In genomic region chr2:38776531-38776930, GRCh38 we compare ENCODE assay signal across 23 cellular contexts. TPM values are rescaled to one million over a fixed set of nuclear protein-coding genes. Genes with fewer than 3 reads are reported as not detected.
DNase-seq lines count a peak whose midpoint lies in the region; ATAC-seq lines count a peak whose summit lies in the region.
"Had no signal": no experiment of that assay in that cellular context is flagged by ENCODE, and none has a peak within 500 bp of the region (broad histone marks: within the 10 kb centered on the region; RNA-seq: fewer than 3 reads in every experiment).

No MANE protein-coding gene starts in this region.

- CTCF ChIA-PET in activated CD4-positive, alpha-beta T cell treated with anti-CD3 and anti-CD28 coated beads, Interleukin-2, amount 10 ng/mL, durations not matched to agents 7 days and 5 days (lab: Charles Lee), result no interaction called here
- CTCF ChIA-PET in activated CD4-positive, alpha-beta T cell treated with anti-CD3 and anti-CD28 coated beads for 36 hours (lab: Charles Lee), result interaction anchor here (0.6 to 0.9 kb wide), 3 partner anchors 10 to 195 kb away, joined by 3 to 5 read pairs (median 3); no protein-coding TSS in a partner anchor

- peaks cover 13% of the 10 kb centered on the region for H3K4me1 ChIP-seq in CD4-positive, CD25-positive, alpha-beta regulatory T cell (ENCODE audit: control insufficient read depth, insufficient read depth, low read length, poor library complexity, severe bottlenecking)
- H3K4me1 ChIP-seq: colonic mucosa had no signal

- peaks cover 13% of the 10 kb centered on the region for H3K27me3 Mint-ChIP-seq in activated CD4-positive, alpha-beta T cell treated with anti-CD3 and anti-CD28 coated beads, Interleukin-2, amount 10 ng/mL, durations not matched to agents 7 days and 5 days
- H3K27me3 Mint-ChIP-seq in activated CD4-positive, alpha-beta T cell treated with anti-CD3 and anti-CD28 coated beads for 36 hours, result peaks cover 13% of the 10 kb centered on the region
- peaks cover 31% of the 10 kb centered on the region for H3K27me3 Mint-ChIP-seq in CD4-positive, CD25-positive, alpha-beta regulatory T cell
- H3K27me3 Mint-ChIP-seq in activated T-helper 2 cell treated with anti-CD3 and anti-CD28 coated beads, Interferon-gamma antibody, Interleukin-2, Interleukin-4, amounts not matched to agents 10 μg/mL and 5 μg/mL and 100 μg/mL, durations not matched to agents 14 hours and 24 hours and 36 hours (ENCODE audit: low read depth), result peaks cover 16% of the 10 kb centered on the region
- peaks cover 18 to 21% of the 10 kb centered on the region in 2 donors for H3K27me3 Mint-ChIP-seq in natural killer cell treated with Interleukin-12 subunit alpha and Interleukin-12 subunit beta and Interleukin-15 and Interleukin-18, amount 100 ng/mL, for 72 hours

- peaks cover 11% of the 10 kb centered on the region for H3K36me3 Mint-ChIP-seq in activated CD4-positive, alpha-beta T cell treated with anti-CD3 and anti-CD28 coated beads, Interleukin-2, amount 10 ng/mL, durations not matched to agents 7 days and 5 days (ENCODE audit: low read depth)
- peaks cover 16% of the 10 kb centered on the region for H3K36me3 Mint-ChIP-seq in activated CD4-positive, alpha-beta T cell treated with anti-CD3 and anti-CD28 coated beads for 36 hours (ENCODE audit: low read depth)
- H3K36me3 Mint-ChIP-seq in CD4-positive, CD25-positive, alpha-beta regulatory T cell, result peaks cover 3% of the 10 kb centered on the region
- H3K36me3 Mint-ChIP-seq in activated T-helper 2 cell treated with anti-CD3 and anti-CD28 coated beads, Interferon-gamma antibody, Interleukin-2, Interleukin-4, amounts not matched to agents 10 μg/mL and 5 μg/mL and 100 μg/mL, durations not matched to agents 14 hours and 24 hours and 36 hours (ENCODE audit: low read depth), result peaks cover 8% of the 10 kb centered on the region
- H3K36me3 Mint-ChIP-seq in natural killer cell treated with Interleukin-12 subunit alpha and Interleukin-12 subunit beta and Interleukin-15 and Interleukin-18, amount 100 ng/mL, for 72 hours, result peaks cover 4% of the 10 kb centered on the region

- H3K9me3 ChIP-seq in CD4-positive, CD25-positive, alpha-beta regulatory T cell (ENCODE audit: control insufficient read depth in 2 of 2, low read length in 2 of 2), result no peaks in the 10 kb centered on the region
- H3K9me3 ChIP-seq: body of pancreas, colonic mucosa, heart right ventricle, tibial nerve had no signal

- no peak overlapping the region for H3K27ac Mint-ChIP-seq in activated CD4-positive, alpha-beta T cell treated with anti-CD3 and anti-CD28 coated beads, Interleukin-2, amount 10 ng/mL, durations not matched to agents 7 days and 5 days
- no peak overlapping the region for H3K27ac Mint-ChIP-seq in activated CD4-positive, alpha-beta T cell treated with anti-CD3 and anti-CD28 coated beads for 36 hours
- H3K27ac Mint-ChIP-seq in CD4-positive, CD25-positive, alpha-beta regulatory T cell, result no peak overlapping the region
- no peak overlapping the region for H3K27ac Mint-ChIP-seq in activated T-helper 2 cell treated with anti-CD3 and anti-CD28 coated beads, Interferon-gamma antibody, Interleukin-2, Interleukin-4, amounts not matched to agents 10 μg/mL and 5 μg/mL and 100 μg/mL, durations not matched to agents 14 hours and 24 hours and 36 hours
- H3K27ac Mint-ChIP-seq in natural killer cell treated with Interleukin-12 subunit alpha and Interleukin-12 subunit beta and Interleukin-15 and Interleukin-18, amount 100 ng/mL, for 72 hours, result no peak overlapping the region
- H3K27ac Mint-ChIP-seq: endodermal cell had no signal

- H3K4me1 Mint-ChIP-seq in activated CD4-positive, alpha-beta T cell treated with anti-CD3 and anti-CD28 coated beads, Interleukin-2, amount 10 ng/mL, durations not matched to agents 7 days and 5 days, result peaks cover 20% of the 10 kb centered on the region
- H3K4me1 Mint-ChIP-seq in activated CD4-positive, alpha-beta T cell treated with anti-CD3 and anti-CD28 coated beads for 36 hours, result peaks cover 4% of the 10 kb centered on the region
- peaks cover 6 to 23% (median 17%) of the 10 kb centered on the region in 4 donors for H3K4me1 Mint-ChIP-seq in CD4-positive, CD25-positive, alpha-beta regulatory T cell
- H3K4me1 Mint-ChIP-seq in activated T-helper 2 cell treated with anti-CD3 and anti-CD28 coated beads, Interferon-gamma antibody, Interleukin-2, Interleukin-4, amounts not matched to agents 10 μg/mL and 5 μg/mL and 100 μg/mL, durations not matched to agents 14 hours and 24 hours and 36 hours (ENCODE audit: low read depth), result peaks cover 10% of the 10 kb centered on the region
- H3K4me1 Mint-ChIP-seq in natural killer cell treated with Interleukin-12 subunit alpha and Interleukin-12 subunit beta and Interleukin-15 and Interleukin-18, amount 100 ng/mL, for 72 hours (ENCODE audit: low read depth in 2 of 2), result peaks cover 5 to 13% of the 10 kb centered on the region in 2 donors

- intact Hi-C loops in activated CD4-positive, alpha-beta T cell treated with anti-CD3 and anti-CD28 coated beads for 36 hours (cut with DNase I, micrococcal nuclease), result loop anchor here in 1 of 2 experiments (10.0 kb wide), 1 partner anchor 658 kb away; the partner anchor contains the start of gene MAP4K3
- intact Hi-C loops in activated T-helper 2 cell treated with anti-CD3 and anti-CD28 coated beads, Interferon-gamma antibody, Interleukin-2, Interleukin-4, amounts not matched to agents 10 μg/mL and 5 μg/mL and 100 μg/mL, durations not matched to agents 14 hours and 24 hours and 36 hours (cut with micrococcal nuclease), result loop anchor here (10.0 kb wide), 1 partner anchor 98 kb away; the partner anchor contains the start of genes DHX57 and MORN2

- H3K36me3 ChIP-seq in CD4-positive, CD25-positive, alpha-beta regulatory T cell (ENCODE audit: control insufficient read depth, insufficient read depth, low read length), result peaks cover 6% of the 10 kb centered on the region
- H3K36me3 ChIP-seq: colonic mucosa had no signal

- POLR2A ChIA-PET in activated CD4-positive, alpha-beta T cell treated with anti-CD3 and anti-CD28 coated beads, Interleukin-2, amount 10 ng/mL, durations not matched to agents 7 days and 5 days (lab: Charles Lee), result no interaction called here
- POLR2A ChIA-PET in activated CD4-positive, alpha-beta T cell treated with anti-CD3 and anti-CD28 coated beads for 36 hours (lab: Charles Lee), result interaction anchor here (3.1 kb wide), 1 partner anchor 25 kb away, joined by 17 read pairs; the partner anchor contains the start of gene SRSF7

- ATAC-seq in activated CD4-positive, alpha-beta T cell treated with anti-CD3 and anti-CD28 coated beads for 36 hours, result no peak
- ATAC-seq in CD4-positive, CD25-positive, alpha-beta regulatory T cell (ENCODE audit: low read depth in 2 of 2), result no peak
- no peak for ATAC-seq in natural killer cell treated with Interleukin-12 subunit alpha and Interleukin-12 subunit beta and Interleukin-15 and Interleukin-18, amount 100 ng/mL, for 72 hours
- ATAC-seq: body of pancreas, heart right ventricle had no signal

- H3K4me3 Mint-ChIP-seq in activated CD4-positive, alpha-beta T cell treated with anti-CD3 and anti-CD28 coated beads, Interleukin-2, amount 10 ng/mL, durations not matched to agents 7 days and 5 days, result peak overlapping the region; percentile 47
- H3K4me3 Mint-ChIP-seq in activated CD4-positive, alpha-beta T cell treated with anti-CD3 and anti-CD28 coated beads for 36 hours, result no peak overlapping the region
- peak overlapping the region; percentile 22 to 85 (median 54) for H3K4me3 Mint-ChIP-seq in CD4-positive, CD25-positive, alpha-beta regulatory T cell
- H3K4me3 Mint-ChIP-seq in activated T-helper 2 cell treated with anti-CD3 and anti-CD28 coated beads, Interferon-gamma antibody, Interleukin-2, Interleukin-4, amounts not matched to agents 10 μg/mL and 5 μg/mL and 100 μg/mL, durations not matched to agents 14 hours and 24 hours and 36 hours (ENCODE audit: low read depth), result peak overlapping the region; percentile 58
- peak overlapping the region; percentile 6 for H3K4me3 Mint-ChIP-seq in natural killer cell treated with Interleukin-12 subunit alpha and Interleukin-12 subunit beta and Interleukin-15 and Interleukin-18, amount 100 ng/mL, for 72 hours

- DNase-seq in activated CD4-positive, alpha-beta T cell treated with anti-CD3 and anti-CD28 coated beads, Interleukin-2, amount 10 ng/mL, durations not matched to agents 7 days and 5 days, result no peak
- no peak for DNase-seq in activated CD4-positive, alpha-beta T cell treated with anti-CD3 and anti-CD28 coated beads for 36 hours
- no peak for DNase-seq in CD4-positive, CD25-positive, alpha-beta regulatory T cell
- no peak for DNase-seq in activated T-helper 2 cell treated with anti-CD3 and anti-CD28 coated beads, Interferon-gamma antibody, Interleukin-2, Interleukin-4, amounts not matched to agents 10 μg/mL and 5 μg/mL and 100 μg/mL, durations not matched to agents 14 hours and 24 hours and 36 hours (ENCODE audit: low spot score)
- no peak for DNase-seq in natural killer cell treated with Interleukin-12 subunit alpha and Interleukin-12 subunit beta and Interleukin-15 and Interleukin-18, amount 100 ng/mL, for 72 hours (ENCODE audit: low spot score)
- DNase-seq in HK-2 (ENCODE audit: unreplicated experiment) (no peak), NCI-H2227 (lab: John Stamatoyannopoulos, UW; ENCODE audit: unreplicated experiment) (no peak), caudate nucleus (lab: John Stamatoyannopoulos, UW) (no peak)
- DNase-seq: activated gamma-delta T cell treated with Interleukin-2 at 50 U/mL for 16 hours; body of pancreas; colonic mucosa; DMS153; endodermal cell; heart right ventricle; NCI-H1436; NCI-H2171; NCI-H69; posterior cingulate gyrus; SHP77; stimulated activated CD4-positive, alpha-beta T cell treated with anti-CD3 and anti-CD28 coated beads, Interleukin-2, amount 100 ng/mL, for 24 hours; stimulated activated naive CD4-positive, alpha-beta T cell treated with Interleukin-2 at 50 U/mL for 16 hours had no signal

- peaks cover 10% of the 10 kb centered on the region for H3K27me3 ChIP-seq in CD4-positive, CD25-positive, alpha-beta regulatory T cell (ENCODE audit: control insufficient read depth, insufficient read depth, low read length)
- H3K27me3 ChIP-seq: BLaER1 treated with 17β-estradiol and CSF1 and Interleukin-3, amounts not matched to agents 10 nM and 100 nM; body of pancreas; tibial nerve had no signal

- H3K27ac ChIP-seq in CD4-positive, CD25-positive, alpha-beta regulatory T cell (ENCODE audit: insufficient read depth, low read length, poor library complexity, severe bottlenecking), result no peak overlapping the region
- H3K27ac ChIP-seq in caudate nucleus (ENCODE audit: low read depth, low read length), result no peak overlapping the region
- H3K27ac ChIP-seq: BLaER1 treated with 17β-estradiol and CSF1 and Interleukin-3, amounts not matched to agents 10 nM and 100 nM; body of pancreas; colonic mucosa; heart right ventricle; tibial nerve had no signal

- H3K9me3 Mint-ChIP-seq in activated CD4-positive, alpha-beta T cell treated with anti-CD3 and anti-CD28 coated beads, Interleukin-2, amount 10 ng/mL, durations not matched to agents 7 days and 5 days, result no peaks in the 10 kb centered on the region
- H3K9me3 Mint-ChIP-seq in activated CD4-positive, alpha-beta T cell treated with anti-CD3 and anti-CD28 coated beads for 36 hours (ENCODE audit: low read depth), result no peaks in the 10 kb centered on the region
- no peaks in the 10 kb centered on the region for H3K9me3 Mint-ChIP-seq in CD4-positive, CD25-positive, alpha-beta regulatory T cell
- no peaks in the 10 kb centered on the region for H3K9me3 Mint-ChIP-seq in activated T-helper 2 cell treated with anti-CD3 and anti-CD28 coated beads, Interferon-gamma antibody, Interleukin-2, Interleukin-4, amounts not matched to agents 10 μg/mL and 5 μg/mL and 100 μg/mL, durations not matched to agents 14 hours and 24 hours and 36 hours
- no peaks in the 10 kb centered on the region for H3K9me3 Mint-ChIP-seq in natural killer cell treated with Interleukin-12 subunit alpha and Interleukin-12 subunit beta and Interleukin-15 and Interleukin-18, amount 100 ng/mL, for 72 hours
- H3K9me3 Mint-ChIP-seq: endodermal cell had no signal

- H3K4me3 ChIP-seq in CD4-positive, CD25-positive, alpha-beta regulatory T cell (ENCODE audit: low read depth, low read length), result no peak overlapping the region
- H3K4me3 ChIP-seq: BLaER1 treated with 17β-estradiol and CSF1 and Interleukin-3, amounts not matched to agents 10 nM and 100 nM; body of pancreas; colonic mucosa; heart right ventricle; tibial nerve had no signal

RNA-seq across cellular contexts. Expression of gene GEMIN6, which starts 1.5 kb away (rescaled TPM):
- total RNA-seq in activated CD4-positive, alpha-beta T cell treated with anti-CD3 and anti-CD28 coated beads, Interleukin-2, amount 10 ng/mL, durations not matched to agents 7 days and 5 days, result 10 to 100 TPM; 17.5 to 18.6 TPM
- 10 to 100 TPM; 28.4 to 31.6 TPM for total RNA-seq in activated CD4-positive, alpha-beta T cell treated with anti-CD3 and anti-CD28 coated beads for 36 hours
- total RNA-seq in CD4-positive, CD25-positive, alpha-beta regulatory T cell, result 5.1 TPM
- 10 to 100 TPM; 13.4 to 20.6 (median 15.3) TPM for polyA plus RNA-seq in CD4-positive, CD25-positive, alpha-beta regulatory T cell
- total RNA-seq in activated T-helper 2 cell treated with anti-CD3 and anti-CD28 coated beads, Interferon-gamma antibody, Interleukin-2, Interleukin-4, amounts not matched to agents 10 μg/mL and 5 μg/mL and 100 μg/mL, durations not matched to agents 14 hours and 24 hours and 36 hours, result 29.9 and 33.6 TPM in 2 replicates
- total RNA-seq in natural killer cell treated with Interleukin-12 subunit alpha and Interleukin-12 subunit beta and Interleukin-15 and Interleukin-18, amount 100 ng/mL, for 72 hours, result 10 to 100 TPM; 16.4 to 23.1 TPM

RNA-seq across cellular contexts. Expression of gene SRSF7, which starts 25.4 kb away (rescaled TPM):
- 100 to 1,000 TPM; 225 to 272 TPM for total RNA-seq in activated CD4-positive, alpha-beta T cell treated with anti-CD3 and anti-CD28 coated beads, Interleukin-2, amount 10 ng/mL, durations not matched to agents 7 days and 5 days
- total RNA-seq in activated CD4-positive, alpha-beta T cell treated with anti-CD3 and anti-CD28 coated beads for 36 hours, result 100 to 1,000 TPM; 194 to 309 TPM
- 584 TPM for total RNA-seq in CD4-positive, CD25-positive, alpha-beta regulatory T cell
- polyA plus RNA-seq in CD4-positive, CD25-positive, alpha-beta regulatory T cell, result 100 to 1,000 TPM; 186 to 278 (median 203) TPM
- total RNA-seq in activated T-helper 2 cell treated with anti-CD3 and anti-CD28 coated beads, Interferon-gamma antibody, Interleukin-2, Interleukin-4, amounts not matched to agents 10 μg/mL and 5 μg/mL and 100 μg/mL, durations not matched to agents 14 hours and 24 hours and 36 hours, result 401 and 406 TPM in 2 replicates
- total RNA-seq in natural killer cell treated with Interleukin-12 subunit alpha and Interleukin-12 subunit beta and Interleukin-15 and Interleukin-18, amount 100 ng/mL, for 72 hours, result 100 to 1,000 TPM; 238 to 389 TPM
